1 cellular context compared by ENCODE assay signal in the genomic region with DNA sequence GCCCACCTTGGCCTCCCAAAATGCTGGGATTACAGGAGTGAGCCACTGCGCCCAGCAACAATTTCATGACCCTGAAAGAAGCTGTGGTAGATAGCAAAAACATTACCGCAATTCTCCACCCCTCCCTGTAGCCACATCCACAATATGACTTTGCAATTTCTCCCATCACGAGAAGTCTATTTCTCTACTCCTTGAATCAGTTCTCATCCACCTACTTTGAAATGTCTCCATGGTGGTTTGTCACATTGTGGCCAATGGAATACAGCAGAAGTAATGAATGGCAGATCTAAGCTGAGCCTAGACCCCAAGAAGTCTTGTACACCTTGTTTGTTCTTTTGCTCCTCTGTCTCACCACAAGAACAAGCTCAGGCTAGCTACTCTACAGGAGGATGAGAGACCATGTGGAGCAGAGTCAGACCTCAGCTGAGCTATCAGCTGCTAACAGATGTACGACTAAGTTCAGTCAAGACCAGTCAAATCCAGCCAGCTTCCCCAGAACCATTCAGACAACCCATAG.
TF ChIP-seq lines count a peak whose summit lies in the region.

No MANE protein-coding gene starts in this region.

TF ChIP-seq in K562, 482 proteins besides CTCF, POLR2A, EP300 and RAD21 (continues in another document):
- TF ChIP-seq COPS2 (conservative IDR thresholded peaks at IDR 0.05), result no peak
- TF ChIP-seq MTA3 (IDR thresholded peaks at IDR 0.05; ENCODE audit: borderline replicate concordance), result peak; percentile 54; the same call in 1 of the 2 replicates
- TF ChIP-seq, protein P1, sequence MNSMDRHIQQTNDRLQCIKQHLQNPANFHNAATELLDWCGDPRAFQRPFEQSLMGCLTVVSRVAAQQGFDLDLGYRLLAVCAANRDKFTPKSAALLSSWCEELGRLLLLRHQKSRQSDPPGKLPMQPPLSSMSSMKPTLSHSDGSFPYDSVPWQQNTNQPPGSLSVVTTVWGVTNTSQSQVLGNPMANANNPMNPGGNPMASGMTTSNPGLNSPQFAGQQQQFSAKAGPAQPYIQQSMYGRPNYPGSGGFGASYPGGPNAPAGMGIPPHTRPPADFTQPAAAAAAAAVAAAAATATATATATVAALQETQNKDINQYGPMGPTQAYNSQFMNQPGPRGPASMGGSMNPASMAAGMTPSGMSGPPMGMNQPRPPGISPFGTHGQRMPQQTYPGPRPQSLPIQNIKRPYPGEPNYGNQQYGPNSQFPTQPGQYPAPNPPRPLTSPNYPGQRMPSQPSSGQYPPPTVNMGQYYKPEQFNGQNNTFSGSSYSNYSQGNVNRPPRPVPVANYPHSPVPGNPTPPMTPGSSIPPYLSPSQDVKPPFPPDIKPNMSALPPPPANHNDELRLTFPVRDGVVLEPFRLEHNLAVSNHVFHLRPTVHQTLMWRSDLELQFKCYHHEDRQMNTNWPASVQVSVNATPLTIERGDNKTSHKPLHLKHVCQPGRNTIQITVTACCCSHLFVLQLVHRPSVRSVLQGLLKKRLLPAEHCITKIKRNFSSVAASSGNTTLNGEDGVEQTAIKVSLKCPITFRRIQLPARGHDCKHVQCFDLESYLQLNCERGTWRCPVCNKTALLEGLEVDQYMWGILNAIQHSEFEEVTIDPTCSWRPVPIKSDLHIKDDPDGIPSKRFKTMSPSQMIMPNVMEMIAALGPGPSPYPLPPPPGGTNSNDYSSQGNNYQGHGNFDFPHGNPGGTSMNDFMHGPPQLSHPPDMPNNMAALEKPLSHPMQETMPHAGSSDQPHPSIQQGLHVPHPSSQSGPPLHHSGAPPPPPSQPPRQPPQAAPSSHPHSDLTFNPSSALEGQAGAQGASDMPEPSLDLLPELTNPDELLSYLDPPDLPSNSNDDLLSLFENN (IDR thresholded peaks at IDR 0.05; ENCODE audit: low read depth in 2 of 2, low read length in 2 of 2), result no peak
- TF ChIP-seq, protein P2, sequence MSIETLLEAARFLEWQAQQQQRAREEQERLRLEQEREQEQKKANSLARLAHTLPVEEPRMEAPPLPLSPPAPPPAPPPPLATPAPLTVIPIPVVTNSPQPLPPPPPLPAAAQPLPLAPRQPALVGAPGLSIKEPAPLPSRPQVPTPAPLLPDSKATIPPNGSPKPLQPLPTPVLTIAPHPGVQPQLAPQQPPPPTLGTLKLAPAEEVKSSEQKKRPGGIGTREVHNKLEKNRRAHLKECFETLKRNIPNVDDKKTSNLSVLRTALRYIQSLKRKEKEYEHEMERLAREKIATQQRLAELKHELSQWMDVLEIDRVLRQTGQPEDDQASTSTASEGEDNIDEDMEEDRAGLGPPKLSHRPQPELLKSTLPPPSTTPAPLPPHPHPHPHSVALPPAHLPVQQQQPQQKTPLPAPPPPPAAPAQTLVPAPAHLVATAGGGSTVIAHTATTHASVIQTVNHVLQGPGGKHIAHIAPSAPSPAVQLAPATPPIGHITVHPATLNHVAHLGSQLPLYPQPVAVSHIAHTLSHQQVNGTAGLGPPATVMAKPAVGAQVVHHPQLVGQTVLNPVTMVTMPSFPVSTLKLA (conservative IDR thresholded peaks at IDR 0.05), result peak; percentile 63 to 82
- TF ChIP-seq MAFG (tag; conservative IDR thresholded peaks at IDR 0.05), result peak; percentile 80
- TF ChIP-seq, protein P3, sequence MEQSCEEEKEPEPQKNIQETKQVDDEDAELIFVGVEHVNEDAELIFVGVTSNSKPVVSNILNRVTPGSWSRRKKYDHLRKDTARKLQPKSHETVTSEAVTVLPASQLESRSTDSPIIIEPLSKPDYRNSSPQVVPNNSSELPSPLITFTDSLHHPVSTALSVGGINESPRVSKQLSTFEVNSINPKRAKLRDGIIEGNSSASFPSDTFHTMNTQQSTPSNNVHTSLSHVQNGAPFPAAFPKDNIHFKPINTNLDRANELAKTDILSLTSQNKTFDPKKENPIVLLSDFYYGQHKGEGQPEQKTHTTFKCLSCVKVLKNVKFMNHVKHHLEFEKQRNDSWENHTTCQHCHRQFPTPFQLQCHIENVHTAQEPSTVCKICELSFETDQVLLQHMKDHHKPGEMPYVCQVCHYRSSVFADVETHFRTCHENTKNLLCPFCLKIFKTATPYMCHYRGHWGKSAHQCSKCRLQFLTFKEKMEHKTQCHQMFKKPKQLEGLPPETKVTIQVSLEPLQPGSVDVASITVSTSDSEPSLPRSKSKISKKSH (CRISPR knock-in tag; IDR thresholded peaks at IDR 0.05), result no peak
- TF ChIP-seq SOX6 (IDR thresholded peaks at IDR 0.05), result peak; percentile 56
- no peak for TF ChIP-seq ZNF764 (CRISPR knock-in tag; IDR thresholded peaks at IDR 0.05; ENCODE audit: low read depth)
- TF ChIP-seq NFE2 (IDR thresholded peaks at IDR 0.05; ENCODE audit: low read depth), result peak; percentile 88
- TF ChIP-seq RBM17 (IDR thresholded peaks at IDR 0.05; ENCODE audit: borderline replicate concordance, low read depth, low read length), result no peak
- TF ChIP-seq EGR1 (conservative IDR thresholded peaks at IDR 0.05), result peak; percentile 23; the same call in 1 of the 2 replicates
- TF ChIP-seq GABPB1 (CRISPR knock-in tag; IDR thresholded peaks at IDR 0.05), result peak; percentile 20; the same call in 1 of the 2 replicates
- peak; percentile 56; the same call in 1 of the 2 replicates for TF ChIP-seq SMARCE1 (IDR thresholded peaks at IDR 0.05)
- TF ChIP-seq RBM34 (IDR thresholded peaks at IDR 0.05; ENCODE audit: borderline replicate concordance, insufficient read depth, low read length), result no peak
- TF ChIP-seq L3MBTL2 (IDR thresholded peaks at IDR 0.05), result peak; percentile 59
- TF ChIP-seq ZNF253 (CRISPR knock-in tag; conservative IDR thresholded peaks at IDR 0.05), result no peak
- 0 out of 2 replicates have a peak, but pooled peaks have one; percentile 22 for TF ChIP-seq NFE2L1 (tag; IDR thresholded peaks at IDR 0.05; ENCODE audit: borderline replicate concordance, low read depth)
- no peak for TF ChIP-seq BRD4 (IDR thresholded peaks at IDR 0.05)
- TF ChIP-seq, protein P4, sequence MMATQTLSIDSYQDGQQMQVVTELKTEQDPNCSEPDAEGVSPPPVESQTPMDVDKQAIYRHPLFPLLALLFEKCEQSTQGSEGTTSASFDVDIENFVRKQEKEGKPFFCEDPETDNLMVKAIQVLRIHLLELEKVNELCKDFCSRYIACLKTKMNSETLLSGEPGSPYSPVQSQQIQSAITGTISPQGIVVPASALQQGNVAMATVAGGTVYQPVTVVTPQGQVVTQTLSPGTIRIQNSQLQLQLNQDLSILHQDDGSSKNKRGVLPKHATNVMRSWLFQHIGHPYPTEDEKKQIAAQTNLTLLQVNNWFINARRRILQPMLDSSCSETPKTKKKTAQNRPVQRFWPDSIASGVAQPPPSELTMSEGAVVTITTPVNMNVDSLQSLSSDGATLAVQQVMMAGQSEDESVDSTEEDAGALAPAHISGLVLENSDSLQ (IDR thresholded peaks at IDR 0.05), result peak; percentile 26
- no peak for TF ChIP-seq ETS2 (tag; IDR thresholded peaks at IDR 0.05; ENCODE audit: borderline replicate concordance, poor library complexity, severe bottlenecking)
- TF ChIP-seq CHD1 (IDR thresholded peaks at IDR 0.05; ENCODE audit: low read length), result no peak
- TF ChIP-seq MTA2 (IDR thresholded peaks at IDR 0.05; ENCODE audit: low read depth), result peak; percentile 65
- peak in 1 of 2 experiments; percentile 70; a peak in 1 of 3 replicates for TF ChIP-seq CBX3 (IDR thresholded peaks at IDR 0.05; ENCODE audit: borderline replicate concordance in 1 of 2, low read length in 2 of 2)
- peak; percentile 46; the same call in 1 of the 2 replicates for TF ChIP-seq ATF7 (IDR thresholded peaks at IDR 0.05)
- TF ChIP-seq CBFA2T3 (IDR thresholded peaks at IDR 0.05), result peak; percentile 83
- TF ChIP-seq NCOR1 (IDR thresholded peaks at IDR 0.05), result peak; percentile 47
- TF ChIP-seq, protein P5, sequence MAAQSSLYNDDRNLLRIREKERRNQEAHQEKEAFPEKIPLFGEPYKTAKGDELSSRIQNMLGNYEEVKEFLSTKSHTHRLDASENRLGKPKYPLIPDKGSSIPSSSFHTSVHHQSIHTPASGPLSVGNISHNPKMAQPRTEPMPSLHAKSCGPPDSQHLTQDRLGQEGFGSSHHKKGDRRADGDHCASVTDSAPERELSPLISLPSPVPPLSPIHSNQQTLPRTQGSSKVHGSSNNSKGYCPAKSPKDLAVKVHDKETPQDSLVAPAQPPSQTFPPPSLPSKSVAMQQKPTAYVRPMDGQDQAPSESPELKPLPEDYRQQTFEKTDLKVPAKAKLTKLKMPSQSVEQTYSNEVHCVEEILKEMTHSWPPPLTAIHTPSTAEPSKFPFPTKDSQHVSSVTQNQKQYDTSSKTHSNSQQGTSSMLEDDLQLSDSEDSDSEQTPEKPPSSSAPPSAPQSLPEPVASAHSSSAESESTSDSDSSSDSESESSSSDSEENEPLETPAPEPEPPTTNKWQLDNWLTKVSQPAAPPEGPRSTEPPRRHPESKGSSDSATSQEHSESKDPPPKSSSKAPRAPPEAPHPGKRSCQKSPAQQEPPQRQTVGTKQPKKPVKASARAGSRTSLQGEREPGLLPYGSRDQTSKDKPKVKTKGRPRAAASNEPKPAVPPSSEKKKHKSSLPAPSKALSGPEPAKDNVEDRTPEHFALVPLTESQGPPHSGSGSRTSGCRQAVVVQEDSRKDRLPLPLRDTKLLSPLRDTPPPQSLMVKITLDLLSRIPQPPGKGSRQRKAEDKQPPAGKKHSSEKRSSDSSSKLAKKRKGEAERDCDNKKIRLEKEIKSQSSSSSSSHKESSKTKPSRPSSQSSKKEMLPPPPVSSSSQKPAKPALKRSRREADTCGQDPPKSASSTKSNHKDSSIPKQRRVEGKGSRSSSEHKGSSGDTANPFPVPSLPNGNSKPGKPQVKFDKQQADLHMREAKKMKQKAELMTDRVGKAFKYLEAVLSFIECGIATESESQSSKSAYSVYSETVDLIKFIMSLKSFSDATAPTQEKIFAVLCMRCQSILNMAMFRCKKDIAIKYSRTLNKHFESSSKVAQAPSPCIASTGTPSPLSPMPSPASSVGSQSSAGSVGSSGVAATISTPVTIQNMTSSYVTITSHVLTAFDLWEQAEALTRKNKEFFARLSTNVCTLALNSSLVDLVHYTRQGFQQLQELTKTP (IDR thresholded peaks at IDR 0.05; ENCODE audit: low read depth in 1 of 2, partially characterized antibody in 2 of 2), result peak; percentile 24 to 31
- TF ChIP-seq KLF13 (tag; IDR thresholded peaks at IDR 0.05; ENCODE audit: borderline replicate concordance, low read depth), result no peak
- TF ChIP-seq GATAD2A (IDR thresholded peaks at IDR 0.05), result no peak
- TF ChIP-seq, protein P6, sequence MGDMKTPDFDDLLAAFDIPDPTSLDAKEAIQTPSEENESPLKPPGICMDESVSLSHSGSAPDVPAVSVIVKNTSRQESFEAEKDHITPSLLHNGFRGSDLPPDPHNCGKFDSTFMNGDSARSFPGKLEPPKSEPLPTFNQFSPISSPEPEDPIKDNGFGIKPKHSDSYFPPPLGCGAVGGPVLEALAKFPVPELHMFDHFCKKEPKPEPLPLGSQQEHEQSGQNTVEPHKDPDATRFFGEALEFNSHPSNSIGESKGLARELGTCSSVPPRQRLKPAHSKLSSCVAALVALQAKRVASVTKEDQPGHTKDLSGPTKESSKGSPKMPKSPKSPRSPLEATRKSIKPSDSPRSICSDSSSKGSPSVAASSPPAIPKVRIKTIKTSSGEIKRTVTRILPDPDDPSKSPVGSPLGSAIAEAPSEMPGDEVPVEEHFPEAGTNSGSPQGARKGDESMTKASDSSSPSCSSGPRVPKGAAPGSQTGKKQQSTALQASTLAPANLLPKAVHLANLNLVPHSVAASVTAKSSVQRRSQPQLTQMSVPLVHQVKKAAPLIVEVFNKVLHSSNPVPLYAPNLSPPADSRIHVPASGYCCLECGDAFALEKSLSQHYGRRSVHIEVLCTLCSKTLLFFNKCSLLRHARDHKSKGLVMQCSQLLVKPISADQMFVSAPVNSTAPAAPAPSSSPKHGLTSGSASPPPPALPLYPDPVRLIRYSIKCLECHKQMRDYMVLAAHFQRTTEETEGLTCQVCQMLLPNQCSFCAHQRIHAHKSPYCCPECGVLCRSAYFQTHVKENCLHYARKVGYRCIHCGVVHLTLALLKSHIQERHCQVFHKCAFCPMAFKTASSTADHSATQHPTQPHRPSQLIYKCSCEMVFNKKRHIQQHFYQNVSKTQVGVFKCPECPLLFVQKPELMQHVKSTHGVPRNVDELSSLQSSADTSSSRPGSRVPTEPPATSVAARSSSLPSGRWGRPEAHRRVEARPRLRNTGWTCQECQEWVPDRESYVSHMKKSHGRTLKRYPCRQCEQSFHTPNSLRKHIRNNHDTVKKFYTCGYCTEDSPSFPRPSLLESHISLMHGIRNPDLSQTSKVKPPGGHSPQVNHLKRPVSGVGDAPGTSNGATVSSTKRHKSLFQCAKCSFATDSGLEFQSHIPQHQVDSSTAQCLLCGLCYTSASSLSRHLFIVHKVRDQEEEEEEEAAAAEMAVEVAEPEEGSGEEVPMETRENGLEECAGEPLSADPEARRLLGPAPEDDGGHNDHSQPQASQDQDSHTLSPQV (IDR thresholded peaks at IDR 0.05), result 0 out of 2 replicates have a peak, but pooled peaks have one; percentile 45
